21 cellular contexts compared by ENCODE assay signal in genomic region chr4:187598246-187598645, GRCh38.
A peak's percentile ranks its signal among the peaks of the same experiment; 100 is the strongest.
DNase-seq lines count a peak whose midpoint lies in the region; ATAC-seq and TF ChIP-seq lines count a peak whose summit lies in the region.
"Had no signal": no experiment of that assay in that cellular context is flagged by ENCODE, and none has a peak within 500 bp of the region (broad histone marks: within the 10 kb centered on the region; RNA-seq: fewer than 3 reads in every experiment).

No MANE protein-coding gene starts in this region.

- peaks cover 15% of the 10 kb centered on the region for H3K4me1 ChIP-seq in adipocyte (ENCODE audit: control insufficient read depth, insufficient read depth, low read length)

- TF ChIP-seq POLR2A in GM18505 (IDR thresholded peaks at IDR 0.05; ENCODE audit: borderline replicate concordance, extremely low read depth, insufficient read depth, insufficient read length), result no peak

- peak overlapping the region; percentile 74 for H3K27ac Mint-ChIP-seq in chondrocyte (ENCODE audit: unreplicated experiment)
- H3K27ac Mint-ChIP-seq: CD14-positive monocyte, H9, HFFc6 had no signal

- H3K27me3 Mint-ChIP-seq in chondrocyte (ENCODE audit: low read depth), result no peaks in the 10 kb centered on the region

- peaks cover 45% of the 10 kb centered on the region for H3K4me1 Mint-ChIP-seq in chondrocyte (ENCODE audit: low read depth)
- H3K4me1 Mint-ChIP-seq: CD14-positive monocyte had no signal

- no peak overlapping the region for H3K9ac ChIP-seq in adipocyte (ENCODE audit: low read length)
- H3K9ac ChIP-seq: GM23248 had no signal

- no peaks in the 10 kb centered on the region for H3K36me3 Mint-ChIP-seq in chondrocyte (ENCODE audit: low read depth)
- H3K36me3 Mint-ChIP-seq: CD14-positive monocyte had no signal

- no peak overlapping the region for H3K4me3 Mint-ChIP-seq in chondrocyte (ENCODE audit: unreplicated experiment)
- H3K4me3 Mint-ChIP-seq: CD14-positive monocyte, H9, HFFc6 had no signal

- in situ Hi-C loops in GM13977 (cut with MboI; ENCODE audit: low pct_unique_long_range_greater_than_20kb, low sequenced_read_pairs, unreplicated experiment), result no loop called here

- no peak overlapping the region for H3K4me3 ChIP-seq in AG10803 (ENCODE audit: low read length)
- H3K4me3 ChIP-seq in adipocyte (ENCODE audit: low read length), result no peak overlapping the region
- no peak overlapping the region for H3K4me3 ChIP-seq in fibroblast of villous mesenchyme (ENCODE audit: low read depth, low read length)
- H3K4me3 ChIP-seq: GM23248, SJSA1 had no signal

- no peaks in the 10 kb centered on the region for H3K9me3 Mint-ChIP-seq in chondrocyte (ENCODE audit: low read depth)
- H3K9me3 Mint-ChIP-seq: H9, HFFc6 had no signal

- DNase-seq in AG10803 (ENCODE audit: low read depth) (peak; percentile 54), adipocyte (ENCODE audit: low read depth) (peak; percentile 36), chondrocyte (ENCODE audit: low spot score) (no peak), fibroblast of villous mesenchyme (ENCODE audit: low read depth) (peak; percentile 28), GM13977 (ENCODE audit: low spot score) (no peak)
- no peak for DNase-seq in activated naive CD4-positive, alpha-beta T cell (lab: John Stamatoyannopoulos, UW)
- DNase-seq: 8988T, GF-D8, GM23248, H9, HFFc6, NCI-H1694, NCI-H2081, NCI-H2171, NCI-H345, NCI-H524 treated with DMSO at 0.1 percent for 48 hours, OCI-M1 had no signal

- H3K27me3 ChIP-seq in adipocyte (replicated peaks; ENCODE audit: control insufficient read depth, insufficient read depth, low read length), result no peaks in the 10 kb centered on the region
- H3K27me3 ChIP-seq: SJSA1 had no signal

- no peaks in the 10 kb centered on the region for H3K36me3 ChIP-seq in adipocyte (ENCODE audit: control insufficient read depth, insufficient read depth, low read length, severe bottlenecking)
- H3K36me3 ChIP-seq: SJSA1 had no signal

- H3K9me3 ChIP-seq in adipocyte (ENCODE audit: control insufficient read depth, low read length), result no peaks in the 10 kb centered on the region
- H3K9me3 ChIP-seq: SJSA1 had no signal

- ATAC-seq in GM18867 (IDR thresholded peaks at IDR 0.05; ENCODE audit: unreplicated experiment) (no peak), GM18505 (IDR thresholded peaks at IDR 0.05; ENCODE audit: unreplicated experiment) (no peak)

- no peak for TF ChIP-seq CTCF in AG10803 (conservative IDR thresholded peaks at IDR 0.05; ENCODE audit: low read length)
- no peak for TF ChIP-seq CTCF in chondrocyte (IDR thresholded peaks at IDR 0.05)
- TF ChIP-seq CTCF in fibroblast of villous mesenchyme (IDR thresholded peaks at IDR 0.05; ENCODE audit: insufficient read depth, low read depth, low read length), result no peak
- no peak for TF ChIP-seq CTCF in GM13977 (IDR thresholded peaks at IDR 0.05; ENCODE audit: extremely low read depth, insufficient read depth, missing control alignments)

Comparison
In these comparisons a context has a peak if more than half of its experiments do, and no peak if none do; other contexts are left out.
1. DNase-seq: peak in AG10803 (single experiment), adipocyte (single experiment) and fibroblast of villous mesenchyme (single experiment); none in chondrocyte (single experiment), activated naive CD4-positive, alpha-beta T cell (0 of 4) and GM13977 (single experiment).